1 cellular context compared by ENCODE assay signal in the genomic region with DNA sequence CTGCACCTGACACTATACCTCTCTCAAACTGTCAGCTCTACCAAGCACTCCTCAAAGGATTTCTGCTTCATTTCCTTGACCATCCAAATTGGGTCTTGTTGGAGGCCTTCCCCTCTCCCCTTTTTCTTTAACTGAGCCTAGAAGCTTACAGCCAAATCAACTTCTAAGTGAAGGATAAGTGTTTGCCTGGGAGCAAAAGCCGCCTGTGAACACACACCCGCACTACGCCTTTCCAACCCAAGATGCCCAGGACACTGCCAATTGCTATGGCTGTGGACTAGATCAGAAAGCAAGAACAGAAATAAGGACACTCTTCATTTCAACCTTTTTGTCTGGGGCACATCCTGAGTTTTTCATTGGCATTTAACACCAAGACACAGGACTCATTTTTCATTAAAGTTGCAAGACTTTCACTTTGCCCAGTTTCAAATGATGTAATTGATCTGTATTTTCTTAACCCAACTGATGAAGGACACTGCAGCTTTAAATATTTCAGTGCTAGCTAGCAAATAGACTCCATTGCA.
TF ChIP-seq lines count a peak whose summit lies in the region.

No MANE protein-coding gene starts in this region.

TF ChIP-seq in GM12878, 131 proteins besides CTCF, POLR2A, EP300 and RAD21:
- TF ChIP-seq RUNX3 (IDR thresholded peaks at IDR 0.05; ENCODE audit: low read length) (no peak), TARDBP (IDR thresholded peaks at IDR 0.05; ENCODE audit: borderline replicate concordance) (no peak), GABPA (IDR thresholded peaks at IDR 0.05; ENCODE audit: low read depth) (no peak), ZNF217 (IDR thresholded peaks at IDR 0.05) (no peak), DPF2 (IDR thresholded peaks at IDR 0.05) (no peak), NR2F1 (conservative IDR thresholded peaks at IDR 0.05) (no peak), CHD2 (IDR thresholded peaks at IDR 0.05; ENCODE audit: borderline replicate concordance, low read depth, low read length) (no peak)
TF ChIP-seq in GM12878: peak in this region for 0.
